8 cellular contexts compared by ENCODE assay signal in genomic region chr6:37170273-37171140, GRCh38. TPM values are rescaled to one million over a fixed set of nuclear protein-coding genes. Genes with fewer than 3 reads are reported as not detected.
A peak's percentile ranks its signal among the peaks of the same experiment; 100 is the strongest.
DNase-seq lines count a peak whose midpoint lies in the region; ATAC-seq and TF ChIP-seq lines count a peak whose summit lies in the region.

No MANE protein-coding gene starts in this region.

- TF ChIP-seq CTCF in Peyer's patch (IDR thresholded peaks at IDR 0.05): peak in 4 of 6 experiments; percentile 12 to 40 (median 36)
- no peak for TF ChIP-seq CTCF in retinal pigment epithelial cell (conservative IDR thresholded peaks at IDR 0.05; ENCODE audit: low read depth, low read length)

- peaks cover 0 to 42% (median 12%) of the 10 kb centered on the region in 4 donors for H3K4me1 ChIP-seq in Peyer's patch

- H3K36me3 ChIP-seq in Peyer's patch: peaks cover 0 to 38% (median 0%) of the 10 kb centered on the region in 3 donors

- peak overlapping the region; percentile 93 for H3K4me3 Mint-ChIP-seq in activated naive CD8-positive, alpha-beta T cell treated with anti-CD3 and anti-CD28 coated beads, Interleukin-2, amount 50 U/mL, for 24 hours

- no peaks in the 10 kb centered on the region for H3K9me3 ChIP-seq in Peyer's patch

- peaks cover 55% of the 10 kb centered on the region for H3K4me1 Mint-ChIP-seq in activated naive CD8-positive, alpha-beta T cell treated with anti-CD3 and anti-CD28 coated beads, Interleukin-2, amount 50 U/mL, for 24 hours

- peak overlapping the region; percentile 80 to 91 (median 90) for H3K4me3 ChIP-seq in Peyer's patch
- H3K4me3 ChIP-seq in retinal pigment epithelial cell (ENCODE audit: low read length): peak overlapping the region; percentile 87

- peak overlapping the region; percentile 90 to 96 (median 94) for H3K27ac ChIP-seq in Peyer's patch

- ATAC-seq in GM19397 (IDR thresholded peaks at IDR 0.05; ENCODE audit: unreplicated experiment) (peak; percentile 30), HG03460 (IDR thresholded peaks at IDR 0.05; ENCODE audit: unreplicated experiment) (peak; percentile 24), left ventricle myocardium superior (peak; percentile 30)
- ATAC-seq in activated naive CD8-positive, alpha-beta T cell treated with anti-CD3 and anti-CD28 coated beads, Interleukin-2, amount 50 U/mL, for 24 hours: no peak

- no peak for TF ChIP-seq POLR2A in Peyer's patch (IDR thresholded peaks at IDR 0.05)

- H3K27ac Mint-ChIP-seq in activated naive CD8-positive, alpha-beta T cell treated with anti-CD3 and anti-CD28 coated beads, Interleukin-2, amount 50 U/mL, for 24 hours: peak overlapping the region; percentile 94

- no peaks in the 10 kb centered on the region for H3K9me3 Mint-ChIP-seq in activated naive CD8-positive, alpha-beta T cell treated with anti-CD3 and anti-CD28 coated beads, Interleukin-2, amount 50 U/mL, for 24 hours

- no peaks in the 10 kb centered on the region for H3K27me3 Mint-ChIP-seq in activated naive CD8-positive, alpha-beta T cell treated with anti-CD3 and anti-CD28 coated beads, Interleukin-2, amount 50 U/mL, for 24 hours

- DNase-seq in COLO668 (lab: John Stamatoyannopoulos, UW; ENCODE audit: unreplicated experiment): peak; percentile 60
- DNase-seq in Peyer's patch: peak in 2 of 3 donors; percentile 68 to 79
- peak; percentile 63 for DNase-seq in activated naive CD8-positive, alpha-beta T cell treated with anti-CD3 and anti-CD28 coated beads, Interleukin-2, amount 50 U/mL, for 24 hours
- DNase-seq in left ventricle myocardium superior: peak; percentile 63
- DNase-seq in retinal pigment epithelial cell (ENCODE audit: low read depth): no peak
- no peak for DNase-seq in KG1 (lab: John Stamatoyannopoulos, UW)

- intact Hi-C loops in left ventricle myocardium superior (cut with micrococcal nuclease): loop anchor here (5.0 kb wide), 1 partner anchor 113 kb away; no protein-coding TSS in a partner anchor

- peaks cover 45% of the 10 kb centered on the region for H3K36me3 Mint-ChIP-seq in activated naive CD8-positive, alpha-beta T cell treated with anti-CD3 and anti-CD28 coated beads, Interleukin-2, amount 50 U/mL, for 24 hours (ENCODE audit: low read depth)

- no peaks in the 10 kb centered on the region for H3K27me3 ChIP-seq in Peyer's patch

RNA-seq across cellular contexts. Expression of gene PIM1, which starts 0.6 kb away (rescaled TPM):
- total RNA-seq in Peyer's patch: 10 to 100 TPM; 36.6 to 78.4 (median 49.2) TPM
- total RNA-seq in left ventricle myocardium superior: 35.0 TPM

Comparison
In these comparisons a context has a peak if more than half of its experiments do, and no peak if none do; other contexts are left out.
1. DNase-seq: peak in COLO668 (single experiment), Peyer's patch (2 of 3), activated naive CD8-positive, alpha-beta T cell treated with anti-CD3 and anti-CD28 coated beads, Interleukin-2, amount 50 U/mL, for 24 hours (single experiment) and left ventricle myocardium superior (single experiment); none in retinal pigment epithelial cell (single experiment) and KG1 (single experiment).